ENCODE assay signal across 21 cellular contexts in genomic region chr9:76358628-76359283, GRCh38.
"Had no signal": no experiment of that assay in that cellular context is flagged by ENCODE, and none has a peak within 500 bp of the region (broad histone marks: within the 10 kb centered on the region; RNA-seq: fewer than 3 reads in every experiment).

No MANE protein-coding gene starts in this region.

- ATAC-seq: activated T-cell treated with anti-CD3 and anti-CD28 coated beads, Interleukin-2, amount 50 U/mL, for 4 hours; foreskin keratinocyte; left lobe of liver; stimulated activated naive B cell treated with anti-CD40 and anti-IgM and Interleukin-4, amounts not matched to agents 10 μg/mL and 1 μg/mL and 100 μg/mL, for 72 hours; WTC11 had no signal

- H3K4me3 ChIP-seq: adrenal gland, ascending aorta, lower lobe of right lung, transverse colon, uterus had no signal

- H3K36me3 ChIP-seq: adrenal gland, ascending aorta, brain microvascular endothelial cell, lower lobe of right lung, transverse colon, uterus had no signal

- H3K9me3 ChIP-seq: adrenal gland, ascending aorta, lower lobe of right lung, transverse colon, uterus had no signal

- DNase-seq: activated CD4-positive, alpha-beta T cell treated with anti-CD3 and anti-CD28 coated beads, Interleukin-2, amount 50 U/mL, for 4 hours; activated CD8-positive, alpha-beta memory T cell treated with anti-CD3 and anti-CD28 coated beads, Interleukin-2, amount 50 U/mL, for 48 hours; activated naive CD4-positive, alpha-beta T cell; activated T-cell treated with anti-CD3 and anti-CD28 coated beads, Interleukin-2, amount 50 U/mL, for 4 hours; adrenal gland; brain microvascular endothelial cell; caudate nucleus; effector memory CD4-positive, alpha-beta T cell; foreskin keratinocyte; lower lobe of right lung; naive B cell; retina; stimulated activated CD4-positive, alpha-beta T cell treated with anti-CD3 and anti-CD28 coated beads, Interleukin-2, amount 100 ng/mL, for 48 hours; stimulated activated CD8-positive, alpha-beta memory T cell treated with anti-CD3 and anti-CD28 coated beads, Interleukin-4, amount 100 ng/mL, for 48 hours; stimulated activated naive B cell treated with anti-CD40 and anti-IgM and Interleukin-4, amounts not matched to agents 10 μg/mL and 1 μg/mL and 100 μg/mL, for 72 hours; transverse colon; uterus had no signal

- H3K27ac ChIP-seq: adrenal gland, ascending aorta, brain microvascular endothelial cell, foreskin keratinocyte, lower lobe of right lung, transverse colon, uterus had no signal

- H3K27me3 ChIP-seq: adrenal gland, ascending aorta, brain microvascular endothelial cell, transverse colon, uterus had no signal

- H3K4me1 ChIP-seq: adrenal gland, ascending aorta, foreskin keratinocyte, lower lobe of right lung, uterus had no signal

- FAIRE-seq: keratinocyte had no signal
